31 cellular contexts compared by ENCODE assay signal in the genomic region with DNA sequence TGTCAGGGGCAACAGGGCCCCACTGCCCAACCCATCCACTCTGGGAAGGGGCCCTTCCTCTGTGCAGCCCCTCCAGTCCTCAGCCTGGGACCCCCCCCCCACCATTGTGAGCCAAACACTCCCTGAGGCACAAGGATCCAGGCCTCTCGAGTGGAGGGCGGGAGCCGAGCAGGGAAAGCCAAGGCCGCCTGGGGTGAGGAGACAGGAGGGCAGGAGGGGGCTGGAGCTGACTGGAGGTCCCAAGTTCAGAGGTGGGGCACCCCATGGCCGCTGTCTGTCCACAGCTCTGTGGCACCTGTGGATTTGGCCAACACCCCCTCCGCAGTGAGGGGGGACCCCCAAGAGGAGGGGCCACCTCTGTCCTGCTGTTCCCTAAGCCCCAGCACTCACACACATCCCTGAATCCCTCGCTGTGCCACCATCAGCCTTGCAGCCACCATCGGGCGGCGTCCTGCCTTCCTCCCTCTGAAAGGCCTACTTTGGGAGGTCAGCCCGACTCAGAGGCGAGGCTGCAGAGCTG. TPM values are rescaled to one million over a fixed set of nuclear protein-coding genes. Genes with fewer than 3 reads are reported as not detected.
DNase-seq lines count a peak whose midpoint lies in the region; ATAC-seq and TF ChIP-seq lines count a peak whose summit lies in the region.
"Had no signal": no experiment of that assay in that cellular context is flagged by ENCODE, and none has a peak within 500 bp of the region (broad histone marks: within the 10 kb centered on the region; RNA-seq: fewer than 3 reads in every experiment).

No MANE protein-coding gene starts in this region.

- H3K4me1 ChIP-seq in right cardiac atrium (ENCODE audit: control insufficient read depth, insufficient read depth, low read length) (no peaks in the 10 kb centered on the region), right atrium auricular region (no peaks in the 10 kb centered on the region), left lung (no peaks in the 10 kb centered on the region), spleen (no peaks in the 10 kb centered on the region)
- H3K4me1 ChIP-seq: pancreas had no signal

- H3K4me3 ChIP-seq in right cardiac atrium (ENCODE audit: low read length) (no peak overlapping the region), right atrium auricular region (no peak overlapping the region), WERI-Rb-1 (ENCODE audit: low read depth, low read length) (no peak overlapping the region), left lung (no peak overlapping the region), spleen (no peak overlapping the region)
- H3K4me3 ChIP-seq: BLaER1, GM12878, lung, pancreas had no signal

- H3K27ac ChIP-seq in right cardiac atrium (ENCODE audit: low read length) (no peak overlapping the region), right atrium auricular region (no peak overlapping the region), WERI-Rb-1 (no peak overlapping the region), left lung (no peak overlapping the region), spleen (no peak overlapping the region)
- H3K27ac ChIP-seq: pancreas had no signal

- H3K27me3 ChIP-seq in right cardiac atrium (ENCODE audit: control insufficient read depth, insufficient read depth) (no peaks in the 10 kb centered on the region), right atrium auricular region (no peaks in the 10 kb centered on the region), WERI-Rb-1 (ENCODE audit: insufficient read depth, low read depth, severe bottlenecking) (no peaks in the 10 kb centered on the region), left lung (peaks cover 0 to 70% of the 10 kb centered on the region in 2 donors), spleen (replicated peaks in 1 of 7) (peaks cover 0 to 38% (median 0%) of the 10 kb centered on the region in 7 donors)
- H3K27me3 ChIP-seq: BLaER1, pancreas had no signal

- 71% methylated on average over 12 of the region's 12 CpGs for WGBS in right cardiac atrium
- 52 to 82% (median 79%) methylated on average over 8 to 12 of the region's 12 CpGs for WGBS in spleen, 5 donors

- intact Hi-C loops in right cardiac atrium (cut with DNase I) (loop anchor here in 1 of 4 donors (5.0 kb wide), 1 partner anchor 412 kb away; no protein-coding TSS in a partner anchor), left lung (cut with DNase I) (no loop called here), spleen (cut with DNase I; ENCODE audit: low total_unique reads) (no loop called here)

- H3K36me3 ChIP-seq in right atrium auricular region = no peaks in the 10 kb centered on the region
- no peaks in the 10 kb centered on the region for H3K36me3 ChIP-seq in WERI-Rb-1
- H3K36me3 ChIP-seq in left lung = no peaks in the 10 kb centered on the region
- H3K36me3 ChIP-seq in spleen = no peaks in the 10 kb centered on the region
- H3K36me3 ChIP-seq: BLaER1, pancreas had no signal

- H3K9me3 ChIP-seq in right cardiac atrium (ENCODE audit: control insufficient read depth, low read length) = no peaks in the 10 kb centered on the region
- no peaks in the 10 kb centered on the region for H3K9me3 ChIP-seq in right atrium auricular region
- no peaks in the 10 kb centered on the region for H3K9me3 ChIP-seq in WERI-Rb-1 (ENCODE audit: severe bottlenecking)
- H3K9me3 ChIP-seq in left lung = no peaks in the 10 kb centered on the region
- H3K9me3 ChIP-seq in spleen = no peaks in the 10 kb centered on the region
- H3K9me3 ChIP-seq: BLaER1, pancreas had no signal

- TF ChIP-seq CTCF in right atrium auricular region (IDR thresholded peaks at IDR 0.05) = no peak
- TF ChIP-seq CTCF in WERI-Rb-1 (IDR thresholded peaks at IDR 0.05; ENCODE audit: low read depth, low read length) = no peak
- TF ChIP-seq CTCF in left lung (IDR thresholded peaks at IDR 0.05) = no peak
- TF ChIP-seq CTCF in spleen (IDR thresholded peaks at IDR 0.05 in 8 of 11, conservative IDR thresholded peaks at IDR 0.05 in 3 of 11) = no peak

- ATAC-seq in right cardiac atrium (peak in 1 of 2 donors; percentile 8), left lung (no peak), GM21515 (IDR thresholded peaks at IDR 0.05; ENCODE audit: unreplicated experiment) (no peak)
- ATAC-seq: activated CD8-positive, alpha-beta T cell treated with anti-CD3 and anti-CD28 coated beads, Interleukin-2, amount 10 ng/mL, durations not matched to agents 7 days and 5 days; GM12878; naive thymus-derived CD8-positive, alpha-beta T cell; Panc1; pancreas had no signal

- TF ChIP-seq POLR2A in spleen (IDR thresholded peaks at IDR 0.05) = no peak

- DNase-seq in right cardiac atrium = peak; percentile 7 to 47 (median 37)
- DNase-seq in right atrium auricular region (ENCODE audit: low spot score) = no peak
- peak; percentile 5 for DNase-seq in WERI-Rb-1
- peak; percentile 22 to 65 for DNase-seq in left lung
- DNase-seq in spleen = peak; percentile 65
- no peak for DNase-seq in COR-L47 (lab: John Stamatoyannopoulos, UW)
- DNase-seq: activated CD4-positive, alpha-beta T cell treated with anti-CD3 and anti-CD28 coated beads for 1 hour; activated CD8-positive, alpha-beta T cell treated with anti-CD3 and anti-CD28 coated beads, Interleukin-2, amount 10 ng/mL, durations not matched to agents 7 days and 5 days; activated gamma-delta T cell; activated T-cell treated with anti-CD3 and anti-CD28 coated beads for 4 hours; central memory CD4-positive, alpha-beta T cell; HCEC 1CT; IMR-90; MV-4-11; NCI-H1436; NCI-H2081 treated with DMSO at 0.1 percent for 48 hours; NCI-H2227 treated with DMSO at 0.1 percent for 48 hours; NCI-H69; SIG-M5; stimulated activated CD4-positive, alpha-beta T cell treated with anti-CD3 and anti-CD28 coated beads, Interleukin-12 subunit alpha, Interleukin-12 subunit beta, amount 100 ng/mL, for 4 hours; stimulated activated CD4-positive, alpha-beta T cell treated with anti-CD3 and anti-CD28 coated beads, Interleukin-2, amount 100 ng/mL, for 48 hours had no signal

RNA-seq across cellular contexts. Expression of gene C14orf180, which starts 25.4 kb away (rescaled TPM):
- 100 to 1,000 TPM in 3 of 4 donors, 10 to 100 TPM in 1; 56.5 to 117 (median 104) TPM for total RNA-seq in right cardiac atrium
- polyA plus RNA-seq in right cardiac atrium = 153 TPM
- 100 to 1,000 TPM in 1 of 2 donors, 10 to 100 TPM in 1; 59.5 to 135 TPM for total RNA-seq in right atrium auricular region
- not detected for total RNA-seq in left lung
- under 1 TPM in 2 of 7 donors, not detected in 5; 0.17 to 0.28 TPM for total RNA-seq in spleen
- polyA plus RNA-seq in spleen = under 1 TPM; 0.20 to 0.70 (median 0.28) TPM
- total RNA-seq: activated CD8-positive, alpha-beta T cell treated with anti-CD3 and anti-CD28 coated beads, Interleukin-2, amount 10 ng/mL, durations not matched to agents 7 days and 5 days; astrocyte; GM12878; IMR-90; naive thymus-derived CD8-positive, alpha-beta T cell; T-helper 2 cell treated with Interferon-gamma antibody and Interleukin-4, amounts not matched to agents 100 ng/mL and 5 ng/mL, for 36 hours had no signal
- polyA plus RNA-seq: AG04450; GM12878; IMR-90; naive thymus-derived CD8-positive, alpha-beta T cell had no signal

RNA-seq across cellular contexts. Expression of gene TMEM179, which starts 50.4 kb away (rescaled TPM):
- 1 to 10 TPM in 2 of 4 donors, under 1 TPM in 2; 0.57 to 2.2 (median 0.94) TPM for total RNA-seq in right cardiac atrium
- polyA plus RNA-seq in right cardiac atrium = 1.4 TPM
- total RNA-seq in right atrium auricular region = 1 to 10 TPM in 1 of 2 donors, under 1 TPM in 1; 0.52 to 2.2 TPM
- under 1 TPM in 1 of 2 donors, not detected in 1; 0.73 TPM for total RNA-seq in left lung
- total RNA-seq in spleen = not detected
- polyA plus RNA-seq in spleen = under 1 TPM in 1 of 3 donors, not detected in 2; 0.08 TPM
- total RNA-seq: activated CD8-positive, alpha-beta T cell treated with anti-CD3 and anti-CD28 coated beads, Interleukin-2, amount 10 ng/mL, durations not matched to agents 7 days and 5 days; GM12878; IMR-90; naive thymus-derived CD8-positive, alpha-beta T cell had no signal
- polyA plus RNA-seq: GM12878; IMR-90; naive thymus-derived CD8-positive, alpha-beta T cell had no signal

Comparison
In these comparisons a context has a peak if more than half of its experiments do, and no peak if none do; other contexts are left out.
1. DNase-seq: peak in right cardiac atrium (3 of 3), WERI-Rb-1 (single experiment), left lung (2 of 2) and spleen (single experiment); none in right atrium auricular region (single experiment) and COR-L47 (single experiment).
2. RNA of gene C14orf180, which starts 25.4 kb away (total RNA-seq): 59.5 to 135 TPM in right atrium auricular region and 56.5 to 117 TPM in right cardiac atrium; 0.17 to 0.28 TPM in spleen and not detected in left lung; every median in the first group is over 10 times any median in the second.